In genomic region chr7:139004321-139005075, GRCh38 we compare ENCODE assay signal across 27 cellular contexts.
"Had no signal": no experiment of that assay in that cellular context is flagged by ENCODE, and none has a peak within 500 bp of the region (broad histone marks: within the 10 kb centered on the region; RNA-seq: fewer than 3 reads in every experiment).

No MANE protein-coding gene starts in this region.

- H3K36me3 ChIP-seq: adrenal gland, gastrocnemius medialis, left ventricle myocardium inferior, ovary, prostate gland, transverse colon, vagina had no signal

- H3K4me1 ChIP-seq: adrenal gland, gastrocnemius medialis, left ventricle myocardium inferior, prostate gland, transverse colon, vagina had no signal

- H3K4me3 ChIP-seq: adrenal gland, gastrocnemius medialis, left ventricle myocardium inferior, ovary, prostate gland, transverse colon, vagina had no signal

- FAIRE-seq: astrocyte, colon, endothelial cell of umbilical vein had no signal

- DNase-seq: activated CD4-positive, alpha-beta T cell treated with anti-CD3 and anti-CD28 coated beads, Interleukin-2, amount 10 ng/mL, durations not matched to agents 7 days and 5 days; activated CD8-positive, alpha-beta T cell treated with anti-CD3 and anti-CD28 coated beads for 36 hours; activated naive CD4-positive, alpha-beta T cell; activated T-cell treated with anti-CD3 and anti-CD28 coated beads, Interleukin-2, amount 50 U/mL, for 1 hour; adrenal gland; central memory CD4-positive, alpha-beta T cell; effector memory CD4-positive, alpha-beta T cell; gastrocnemius medialis; hippocampal formation; kidney glomerular epithelial cell; left ventricle myocardium inferior; mammary epithelial cell; midbrain; ovary; stimulated activated CD4-positive, alpha-beta T cell treated with anti-CD3 and anti-CD28 coated beads, Interleukin-2, amount 100 ng/mL, for 48 hours; stimulated activated CD8-positive, alpha-beta memory T cell treated with anti-CD3 and anti-CD28 coated beads, Interleukin-4, amount 100 ng/mL, for 48 hours; stimulated activated naive B cell treated with anti-CD40 and anti-IgM and Interleukin-4, amounts not matched to agents 10 μg/mL and 1 μg/mL and 100 μg/mL, for 72 hours; transverse colon had no signal

- H3K27ac ChIP-seq: adrenal gland, gastrocnemius medialis, left ventricle myocardium inferior, ovary, prostate gland, transverse colon, vagina, VCaP had no signal

- H3K9me3 ChIP-seq: gastrocnemius medialis, ovary, prostate gland, vagina had no signal

- ATAC-seq: activated CD4-positive, CD25-positive, alpha-beta regulatory T cell treated with anti-CD3 and anti-CD28 coated beads, Interleukin-2, amount 50 U/mL, for 24 hours; activated CD8-positive, alpha-beta T cell treated with anti-CD3 and anti-CD28 coated beads for 36 hours; esophagus mucosa; gastrocnemius medialis; natural killer cell treated with Interleukin-12 subunit alpha and Interleukin-12 subunit beta and Interleukin-15 and Interleukin-18, amount 100 ng/mL, for 72 hours; stimulated activated naive B cell treated with anti-CD40 and anti-IgM and Interleukin-4, amounts not matched to agents 10 μg/mL and 1 μg/mL and 100 μg/mL, for 72 hours had no signal
